23 cellular contexts compared by ENCODE assay signal in genomic region chr7:9822458-9823290, GRCh38.
"Had no signal": no experiment of that assay in that cellular context is flagged by ENCODE, and none has a peak within 500 bp of the region (broad histone marks: within the 10 kb centered on the region; RNA-seq: fewer than 3 reads in every experiment).

No MANE protein-coding gene starts in this region.

- H3K27ac ChIP-seq: colonic mucosa, esophagus squamous epithelium, gastroesophageal sphincter, left lung, parathyroid adenoma, psoas muscle, stomach, thoracic aorta, transverse colon, uterus had no signal

- H3K27me3 ChIP-seq: colonic mucosa, esophagus squamous epithelium, gastroesophageal sphincter, left lung, stomach, transverse colon, uterus had no signal

- H3K9me3 ChIP-seq: colonic mucosa, psoas muscle, thoracic aorta, uterus had no signal

- H3K4me1 ChIP-seq: colonic mucosa, esophagus squamous epithelium, gastroesophageal sphincter, left lung, parathyroid adenoma, psoas muscle, stomach, transverse colon, uterus had no signal

- H3K4me3 ChIP-seq: colonic mucosa, esophagus squamous epithelium, gastroesophageal sphincter, left lung, lung, psoas muscle, stomach, thoracic aorta, transverse colon, uterus had no signal

- ATAC-seq: gastroesophageal sphincter, left lung, psoas muscle had no signal

- H3K4me1 Mint-ChIP-seq: nephron had no signal

- H3K36me3 ChIP-seq: colonic mucosa, esophagus squamous epithelium, gastroesophageal sphincter, left lung, stomach, thoracic aorta, transverse colon, uterus had no signal

- H3K9ac ChIP-seq: parathyroid adenoma had no signal

- DNase-seq: cerebellar nuclear complex; colonic mucosa; dermis blood vessel endothelial cell; esophagus squamous epithelium; foreskin fibroblast; glutamatergic neuron; islet precursor cell; mesenchymal stem cell; midbrain; psoas muscle; retina; small intestine; stimulated activated CD4-positive, alpha-beta T cell treated with anti-CD3 and anti-CD28 coated beads, Interleukin-12 subunit alpha, Interleukin-12 subunit beta, amount 100 ng/mL, for 4 hours; stomach; substantia nigra; transverse colon; uterus had no signal

- H2AFZ ChIP-seq: parathyroid adenoma had no signal

- H3K4me3 Mint-ChIP-seq: nephron had no signal

- H3K27ac Mint-ChIP-seq: nephron had no signal
